In genomic region chr7:116953372-116953726, GRCh38 we compare ENCODE assay signal across 8 cellular contexts. TPM values are rescaled to one million over a fixed set of nuclear protein-coding genes. Genes with fewer than 3 reads are reported as not detected.
DNase-seq lines count a peak whose midpoint lies in the region; ATAC-seq and TF ChIP-seq lines count a peak whose summit lies in the region.

Gene ST7 (plus strand): TSS chr7:116953501. CDS start chr7:116953541, 40 bp downstream.

- TF ChIP-seq CTCF in GM23338 (conservative IDR thresholded peaks at IDR 0.05; ENCODE audit: low read depth in 2 of 2) (no peak), uterus (IDR thresholded peaks at IDR 0.05) (no peak)

- H3K9me2 ChIP-seq in GM23338 (ENCODE audit: insufficient read depth): no peaks in the 10 kb centered on the region

- H3K36me3 Mint-ChIP-seq in GM23338 (ENCODE audit: low read depth) (peaks cover 3% of the 10 kb centered on the region; the same call in 1 of the 3 replicates), T-helper 17 cell (ENCODE audit: low read depth) (no peaks in the 10 kb centered on the region)

- H3K27ac ChIP-seq in GM23338 (ENCODE audit: low read depth) (peak within 1 kb of the TSS; percentile 89), angular gyrus (ENCODE audit: low read depth, low read length) (peak within 1 kb of the TSS; percentile 88), uterus (peak within 1 kb of the TSS; percentile 99 to 100)

- H2AFZ ChIP-seq in GM23338: peak within 1 kb of the TSS; percentile 97

- no peaks in the 10 kb centered on the region for H3K9me3 Mint-ChIP-seq in GM23338

- H4K20me1 ChIP-seq in GM23338 (replicated peaks; ENCODE audit: insufficient read depth): no peaks in the 10 kb centered on the region

- H3K36me3 ChIP-seq in GM23338 (ENCODE audit: insufficient read depth) (no peaks in the 10 kb centered on the region), MG63 (no peaks in the 10 kb centered on the region), uterus (no peaks in the 10 kb centered on the region)

- peak within 1 kb of the TSS; percentile 63 for H3K4me3 ChIP-seq in GM23338
- peak within 1 kb of the TSS; percentile 58 for H3K4me3 ChIP-seq in MG63
- H3K4me3 ChIP-seq in uterus: peak within 1 kb of the TSS; percentile 60 to 99

- DNase-seq in ELR (ENCODE audit: low read depth): peak; percentile 81
- peak; percentile 63 for DNase-seq in GM23338 (ENCODE audit: low spot score)
- peak; percentile 62 for DNase-seq in MG63
- DNase-seq in T-helper 17 cell: peak; percentile 39 to 57 (median 54)
- peak; percentile 60 for DNase-seq in hepatic stellate cell (ENCODE audit: low spot score)
- peak; percentile 50 for DNase-seq in renal cortical epithelial cell (ENCODE audit: low read depth)
- DNase-seq in uterus: peak; percentile 66 to 69

- no peaks in the 10 kb centered on the region for H3K9me3 ChIP-seq in MG63
- no peaks in the 10 kb centered on the region for H3K9me3 ChIP-seq in T-helper 17 cell (ENCODE audit: control insufficient read depth, low read length, poor library complexity, severe bottlenecking)
- H3K9me3 ChIP-seq in uterus: no peaks in the 10 kb centered on the region

- H3K27me3 ChIP-seq in GM23338 (ENCODE audit: insufficient read depth) (no peaks in the 10 kb centered on the region), MG63 (no peaks in the 10 kb centered on the region), uterus (no peaks in the 10 kb centered on the region)

- H3K4me2 ChIP-seq in GM23338: peak within 1 kb of the TSS; percentile 90

- intact Hi-C loops in uterus (cut with DNase I; ENCODE audit: low total_unique reads): no loop called here

- ATAC-seq in GM23338: peak; percentile 40
- peak; percentile 86 for ATAC-seq in T-helper 17 cell

- no peak for TF ChIP-seq POLR2A in uterus (IDR thresholded peaks at IDR 0.05)

- peaks cover 33% of the 10 kb centered on the region for H3K4me1 Mint-ChIP-seq in GM23338
- H3K4me1 Mint-ChIP-seq in T-helper 17 cell: peaks cover 19% of the 10 kb centered on the region

- peak within 1 kb of the TSS; percentile 96 for H3K4me3 Mint-ChIP-seq in GM23338
- peak within 1 kb of the TSS; percentile 91 for H3K4me3 Mint-ChIP-seq in T-helper 17 cell

- peaks cover 36% of the 10 kb centered on the region for H3K79me2 ChIP-seq in GM23338 (replicated peaks; ENCODE audit: insufficient read depth)

- H3K27ac Mint-ChIP-seq in GM23338 (peak within 1 kb of the TSS; percentile 98), T-helper 17 cell (peak within 1 kb of the TSS; percentile 79)

- H3F3A ChIP-seq in GM23338 (replicated peaks; ENCODE audit: low read depth): no peaks in the 10 kb centered on the region

- H3K27me3 Mint-ChIP-seq in GM23338 (ENCODE audit: insufficient read depth, low read depth, poor library complexity) (peaks cover 6% of the 10 kb centered on the region), T-helper 17 cell (peaks cover 11% of the 10 kb centered on the region)

- H3K4me1 ChIP-seq in GM23338 (ENCODE audit: insufficient read depth): peaks cover 42% of the 10 kb centered on the region
- peaks cover 0 to 10% of the 10 kb centered on the region in 2 donors for H3K4me1 ChIP-seq in uterus

TF ChIP-seq in GM23338, 12 proteins besides CTCF, POLR2A, EP300 and RAD21:
- TF ChIP-seq STAT1 (IDR thresholded peaks at IDR 0.05; ENCODE audit: unreplicated experiment) (no peak), POLR2AphosphoS5 (IDR thresholded peaks at IDR 0.05; ENCODE audit: low read depth) (peak; percentile 52; the same call in 1 of the 2 replicates)

RNA-seq across cellular contexts. Expression of gene ST7, which starts in this region (rescaled TPM):
- 17.0 and 18.3 TPM in 2 replicates for total RNA-seq in GM23338 (2014; rRNA removed; shearing (Covaris generic))
- polyA plus RNA-seq in GM23338 (2016; fragmentation: Nextera tagmentation; extraction: Ambion mirVana): 8.7 and 9.9 TPM in 2 replicates
- 13.7 and 14.4 TPM in 2 replicates for total RNA-seq in MG63 (2014; rRNA removed; shearing (Covaris generic); ENCODE audit: low replicate concordance)
- total RNA-seq in T-helper 17 cell (1 to 10 TPM; 6.1 to 8.0 TPM), renal cortical epithelial cell (18.2 and 20.7 TPM in 2 replicates), uterus (10 to 100 TPM; 27.4 to 41.0 (median 31.4) TPM)

Comparison
In these comparisons a context has a peak if more than half of its experiments do, and no peak if none do; other contexts are left out.
1. Peak in every context shown above with its lines: DNase-seq, ATAC-seq, H3K4me3 ChIP-seq and H3K27ac ChIP-seq.